ENCODE assay signal across 9 cellular contexts in genomic region chr20:45867811-45868176, GRCh38. TPM values are rescaled to one million over a fixed set of nuclear protein-coding genes. Genes with fewer than 3 reads are reported as not detected.
DNase-seq lines count a peak whose midpoint lies in the region; ATAC-seq and TF ChIP-seq lines count a peak whose summit lies in the region.
"Had no signal": no experiment of that assay in that cellular context is flagged by ENCODE, and none has a peak within 500 bp of the region (broad histone marks: within the 10 kb centered on the region; RNA-seq: fewer than 3 reads in every experiment).

No MANE protein-coding gene starts in this region.

- H3K36me3 ChIP-seq in rectal smooth muscle tissue (ENCODE audit: control insufficient read depth, insufficient read depth, low read length), result no peaks in the 10 kb centered on the region
- H3K36me3 ChIP-seq: vagina had no signal

- ATAC-seq in GM18868 (IDR thresholded peaks at IDR 0.05; ENCODE audit: unreplicated experiment), result no peak
- ATAC-seq in activated naive CD8-positive, alpha-beta T cell treated with anti-CD3 and anti-CD28 coated beads, Interleukin-2, amount 50 U/mL, for 24 hours, result no peak
- no peak for ATAC-seq in HG03442 (IDR thresholded peaks at IDR 0.05; ENCODE audit: unreplicated experiment)

- no peaks in the 10 kb centered on the region for H3K27me3 ChIP-seq in rectal smooth muscle tissue (ENCODE audit: control insufficient read depth, insufficient read depth, low read length)
- H3K27me3 ChIP-seq: vagina had no signal

- no peak overlapping the region for H3K9ac ChIP-seq in rectal smooth muscle tissue (ENCODE audit: low read length)

- no peaks in the 10 kb centered on the region for H3K4me1 ChIP-seq in rectal smooth muscle tissue (ENCODE audit: control insufficient read depth, insufficient read depth, low read length)
- H3K4me1 ChIP-seq: vagina had no signal

- peak; percentile 71 for DNase-seq in HT1080 (ENCODE audit: low read depth)
- DNase-seq in choroid plexus epithelial cell (ENCODE audit: low read depth), result peak; percentile 47
- DNase-seq in activated naive CD8-positive, alpha-beta T cell treated with anti-CD3 and anti-CD28 coated beads, Interleukin-2, amount 50 U/mL, for 24 hours, result no peak
- DNase-seq: central memory CD4-positive, alpha-beta T cell; NCI-H2029 treated with DMSO at 0.1 percent for 48 hours had no signal

- no peak for TF ChIP-seq CTCF in choroid plexus epithelial cell (conservative IDR thresholded peaks at IDR 0.05; ENCODE audit: low read depth, low read length)

- H3K4me1 Mint-ChIP-seq in activated naive CD8-positive, alpha-beta T cell treated with anti-CD3 and anti-CD28 coated beads, Interleukin-2, amount 50 U/mL, for 24 hours, result no peaks in the 10 kb centered on the region

- H3K4me3 ChIP-seq in choroid plexus epithelial cell (ENCODE audit: low read depth, low read length), result no peak overlapping the region
- H3K4me3 ChIP-seq in rectal smooth muscle tissue (ENCODE audit: low read length), result no peak overlapping the region
- H3K4me3 ChIP-seq: vagina had no signal

- H3K36me3 Mint-ChIP-seq in activated naive CD8-positive, alpha-beta T cell treated with anti-CD3 and anti-CD28 coated beads, Interleukin-2, amount 50 U/mL, for 24 hours (ENCODE audit: low read depth), result no peaks in the 10 kb centered on the region

- no peaks in the 10 kb centered on the region for H3K27me3 Mint-ChIP-seq in activated naive CD8-positive, alpha-beta T cell treated with anti-CD3 and anti-CD28 coated beads, Interleukin-2, amount 50 U/mL, for 24 hours

- peak overlapping the region; percentile 32 for H3K27ac ChIP-seq in rectal smooth muscle tissue (ENCODE audit: low read depth, low read length)
- H3K27ac ChIP-seq: vagina had no signal

- no peak overlapping the region for H3K4me3 Mint-ChIP-seq in activated naive CD8-positive, alpha-beta T cell treated with anti-CD3 and anti-CD28 coated beads, Interleukin-2, amount 50 U/mL, for 24 hours

- H3K27ac Mint-ChIP-seq in activated naive CD8-positive, alpha-beta T cell treated with anti-CD3 and anti-CD28 coated beads, Interleukin-2, amount 50 U/mL, for 24 hours, result no peak overlapping the region

- H3K9me3 Mint-ChIP-seq in activated naive CD8-positive, alpha-beta T cell treated with anti-CD3 and anti-CD28 coated beads, Interleukin-2, amount 50 U/mL, for 24 hours, result no peaks in the 10 kb centered on the region

RNA-seq across cellular contexts. Expression of gene ZSWIM3, which starts 10.4 kb away (rescaled TPM):
- 6.0 and 6.1 TPM in 2 replicates for total RNA-seq in HT1080 (2014; rRNA removed; shearing (Covaris generic))
- 2.9 and 3.1 TPM in 2 replicates for polyA plus RNA-seq in HT1080 (2015; cell fraction: cytosol; rRNA removed)
- polyA plus RNA-seq in HT1080 (2015; cell fraction: nucleus; rRNA removed), result 4.9 and 6.1 TPM in 2 replicates

RNA-seq across cellular contexts. Expression of gene ACOT8, which starts 10.6 kb away (rescaled TPM):
- 38.3 and 43.1 TPM in 2 replicates for total RNA-seq in HT1080 (2014; rRNA removed; shearing (Covaris generic))
- polyA plus RNA-seq in HT1080 (2015; cell fraction: cytosol; rRNA removed), result 35.3 and 46.3 TPM in 2 replicates
- 38.5 and 40.5 TPM in 2 replicates for polyA plus RNA-seq in HT1080 (2015; cell fraction: nucleus; rRNA removed)

RNA-seq across cellular contexts. Expression of gene ZSWIM1, which starts 13.2 kb away (rescaled TPM):
- 8.1 and 13.8 TPM in 2 replicates for total RNA-seq in HT1080 (2014; rRNA removed; shearing (Covaris generic))
- 6.9 TPM in 2 replicates for polyA plus RNA-seq in HT1080 (2015; cell fraction: cytosol; rRNA removed)
- 6.8 and 12.1 TPM in 2 replicates for polyA plus RNA-seq in HT1080 (2015; cell fraction: nucleus; rRNA removed)

RNA-seq across cellular contexts. Expression of gene SPATA25, which starts 19.6 kb away (rescaled TPM):
- 0.33 and 0.34 TPM in 2 replicates for total RNA-seq in HT1080 (2014; rRNA removed; shearing (Covaris generic))
- polyA plus RNA-seq in HT1080 (2015; cell fraction: cytosol; rRNA removed), result 0.19 and 0.86 TPM in 2 replicates
- polyA plus RNA-seq in HT1080 (2015; cell fraction: nucleus; rRNA removed), result 3.3 and 5.4 TPM in 2 replicates

RNA-seq across cellular contexts. Expression of gene NEURL2, which starts 23.2 kb away (rescaled TPM):
- 1.3 and 2.1 TPM in 2 replicates for total RNA-seq in HT1080 (2014; rRNA removed; shearing (Covaris generic))
- 1.8 and 3.0 TPM in 2 replicates for polyA plus RNA-seq in HT1080 (2015; cell fraction: cytosol; rRNA removed)
- polyA plus RNA-seq in HT1080 (2015; cell fraction: nucleus; rRNA removed), result 5.5 and 9.3 TPM in 2 replicates
